In the genomic region with DNA sequence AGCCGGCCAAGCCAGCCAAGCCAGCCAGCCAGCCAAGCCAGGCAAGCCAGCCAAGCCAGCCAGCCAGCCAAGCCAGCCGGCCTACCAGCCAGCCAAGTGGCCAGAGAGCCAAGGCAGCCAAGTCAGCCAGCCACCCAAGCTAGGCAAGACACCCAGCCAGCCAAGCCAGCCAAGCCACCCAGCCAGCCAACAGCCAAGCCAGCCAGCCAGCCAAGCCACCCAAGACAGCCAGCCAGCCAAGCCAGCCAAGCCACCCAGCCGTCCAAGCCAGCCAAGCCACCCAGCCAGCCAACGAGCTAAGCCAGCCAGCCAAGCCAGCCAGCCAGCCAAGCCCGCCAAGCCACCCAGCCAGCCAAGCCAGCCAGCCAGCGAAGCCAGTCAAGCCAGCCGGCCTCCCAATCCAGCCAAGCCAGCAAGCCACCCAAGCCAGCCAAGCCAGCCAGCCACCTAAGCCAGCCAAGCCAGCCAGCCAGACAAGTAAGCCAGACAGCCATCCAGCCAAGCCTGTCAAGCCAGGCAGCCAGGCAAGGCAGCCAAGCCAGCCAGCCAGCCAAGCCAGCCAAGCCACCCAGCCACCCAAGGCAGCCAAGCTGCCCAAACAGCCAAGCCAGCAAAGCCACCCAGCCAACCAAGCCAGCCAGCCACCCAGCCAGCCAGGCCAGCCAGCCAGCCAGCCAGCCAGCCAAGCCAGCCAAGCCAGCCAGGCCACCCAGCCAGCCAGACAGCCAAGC, we compare ENCODE assay signal across 9 cellular contexts.
DNase-seq lines count a peak whose midpoint lies in the region; ATAC-seq, FAIRE-seq and TF ChIP-seq lines count a peak whose summit lies in the region.
"Had no signal": no experiment of that assay in that cellular context is flagged by ENCODE, and none has a peak within 500 bp of the region (broad histone marks: within the 10 kb centered on the region; RNA-seq: fewer than 3 reads in every experiment).

No MANE protein-coding gene starts in this region.

- no peaks in the 10 kb centered on the region for H3K4me1 ChIP-seq in cardiac muscle cell (ENCODE audit: low read depth)

- no peak overlapping the region for H3K27ac ChIP-seq in cardiac muscle cell
- H3K27ac ChIP-seq: PC-9 had no signal

- FAIRE-seq in RCC 7860 (lab: Jason Lieb, UNC) = no peak

- no peak overlapping the region for H3K4me3 ChIP-seq in cardiac muscle cell
- H3K4me3 ChIP-seq: PC-9 had no signal

- no peak for TF ChIP-seq CTCF in cardiac muscle cell (IDR thresholded peaks at IDR 0.05; ENCODE audit: low read depth, low read length)

- H3K27me3 ChIP-seq in cardiac muscle cell = no peaks in the 10 kb centered on the region

- peak; percentile 19 for DNase-seq in GM19238 (ENCODE audit: insufficient read length, low spot score)
- DNase-seq in activated CD4-positive, alpha-beta T cell treated with anti-CD3 and anti-CD28 coated beads, Interleukin-2, amount 50 U/mL, for 1 hour = peak; percentile 48
- DNase-seq in cardiac muscle cell (ENCODE audit: low read depth in 1 of 2, low spot score in 1 of 2) = peak; percentile 18 to 46
- peak; percentile 40 for DNase-seq in stimulated activated CD8-positive, alpha-beta memory T cell treated with anti-CD3 and anti-CD28 coated beads, Interleukin-4, amount 100 ng/mL, for 48 hours
- DNase-seq in HK-2 (ENCODE audit: unreplicated experiment) = no peak
- no peak for DNase-seq in RCC 7860 (ENCODE audit: low spot score)
- no peak for DNase-seq in NCI-H1930 (lab: John Stamatoyannopoulos, UW)

- H3K36me3 ChIP-seq in cardiac muscle cell = no peaks in the 10 kb centered on the region

- no peak for ATAC-seq in GM18868 (IDR thresholded peaks at IDR 0.05; ENCODE audit: unreplicated experiment)

- peaks cover 23% of the 10 kb centered on the region for H3K9me3 ChIP-seq in cardiac muscle cell (ENCODE audit: low read depth)

Comparison
In these comparisons a context has a peak if more than half of its experiments do, and no peak if none do; other contexts are left out.
1. DNase-seq: peak in GM19238 (single experiment), activated CD4-positive, alpha-beta T cell treated with anti-CD3 and anti-CD28 coated beads, Interleukin-2, amount 50 U/mL, for 1 hour (single experiment), cardiac muscle cell (2 of 2) and stimulated activated CD8-positive, alpha-beta memory T cell treated with anti-CD3 and anti-CD28 coated beads, Interleukin-4, amount 100 ng/mL, for 48 hours (single experiment); none in HK-2 (single experiment), RCC 7860 (single experiment) and NCI-H1930 (0 of 2).